Comparison of ENCODE assay signal across 24 cellular contexts in the genomic region with DNA sequence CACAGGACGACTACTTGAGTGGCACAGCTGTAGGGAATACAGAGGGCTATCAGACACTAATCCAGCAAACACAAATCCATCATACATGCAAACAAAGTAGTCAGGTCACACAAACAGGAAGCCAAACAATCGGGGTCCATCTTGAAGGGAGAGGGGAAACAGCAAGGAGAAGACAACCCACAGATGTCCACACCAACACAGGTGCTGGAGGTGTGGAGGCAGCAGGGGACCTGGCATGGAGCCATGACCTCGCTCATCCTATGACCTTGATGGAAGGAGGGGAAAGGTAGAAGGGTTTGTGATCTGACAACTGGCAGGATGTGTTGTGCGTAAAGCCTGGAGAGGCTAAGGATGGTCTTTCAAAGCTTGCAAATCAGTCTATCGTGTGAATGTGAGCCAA. TPM values are rescaled to one million over a fixed set of nuclear protein-coding genes. Genes with fewer than 3 reads are reported as not detected.
DNase-seq lines count a peak whose midpoint lies in the region; ATAC-seq, FAIRE-seq and TF ChIP-seq lines count a peak whose summit lies in the region.
"Had no signal": no experiment of that assay in that cellular context is flagged by ENCODE, and none has a peak within 500 bp of the region (broad histone marks: within the 10 kb centered on the region; RNA-seq: fewer than 3 reads in every experiment).

No MANE protein-coding gene starts in this region.

- peak overlapping the region in 4 of 7 donors; percentile 2 to 75 (median 42) for H3K27ac Mint-ChIP-seq in CD4-positive, alpha-beta memory T cell
- peak overlapping the region; percentile 88 for H3K27ac Mint-ChIP-seq in memory B cell
- H3K27ac Mint-ChIP-seq: activated CD4-positive, alpha-beta memory T cell treated with anti-CD3 and anti-CD28 coated beads for 36 hours had no signal

- H3K4me1 ChIP-seq in CD4-positive, alpha-beta memory T cell (ENCODE audit: insufficient read depth, low read length): peaks cover 38% of the 10 kb centered on the region
- H3K4me1 ChIP-seq: foreskin keratinocyte had no signal

- no peak for DNase-seq in CD4-positive, alpha-beta memory T cell
- DNase-seq in GM12892 (ENCODE audit: insufficient read length): no peak
- DNase-seq in NCI-H748 (lab: John Stamatoyannopoulos, UW; ENCODE audit: unreplicated experiment): peak; percentile 84
- DNase-seq in memory B cell (ENCODE audit: low spot score in 2 of 2): no peak
- no peak for DNase-seq in GM19238 (ENCODE audit: insufficient read length, low spot score)
- DNase-seq in NCI-H128 (lab: John Stamatoyannopoulos, UW; ENCODE audit: unreplicated experiment): no peak
- DNase-seq: activated CD4-positive, alpha-beta memory T cell treated with anti-CD3 and anti-CD28 coated beads for 36 hours; activated naive CD4-positive, alpha-beta T cell; activated T-cell treated with anti-CD3 and anti-CD28 coated beads for 4 hours; caudate nucleus; foreskin keratinocyte; GF-D8; hypothalamus; NCI-H1694; NCI-H226; Right ventricle myocardium superior; T-helper 1 cell; WERI-Rb-1 had no signal

- no peak for TF ChIP-seq POLR2A in GM12892 (IDR thresholded peaks at IDR 0.05; ENCODE audit: low read depth, low read length)

- no peak for ATAC-seq in memory B cell (ENCODE audit: low read depth)
- ATAC-seq in HG02798 (IDR thresholded peaks at IDR 0.05; ENCODE audit: poor library complexity, unreplicated experiment): no peak
- ATAC-seq: foreskin keratinocyte had no signal

- intact Hi-C loops in CD4-positive, alpha-beta memory T cell (cut with micrococcal nuclease): no loop called here

- H3K4me1 Mint-ChIP-seq in CD4-positive, alpha-beta memory T cell: peaks cover 21 to 31% (median 24%) of the 10 kb centered on the region in 4 donors
- peaks cover 25% of the 10 kb centered on the region for H3K4me1 Mint-ChIP-seq in memory B cell

- no peak overlapping the region for H3K4me3 ChIP-seq in CD4-positive, alpha-beta memory T cell (ENCODE audit: low read length in 2 of 2)
- H3K4me3 ChIP-seq: lung had no signal

- CTCF ChIA-PET in CD4-positive, alpha-beta memory T cell (lab: Charles Lee; ENCODE audit: partially characterized antibody): interaction anchor here (1.2 to 7.9 kb wide), 3 partner anchors 7 to 52 kb away, joined by 3 to 84 read pairs (median 3); a partner anchor contains a TSS

- no peak overlapping the region for H3K27ac ChIP-seq in CD4-positive, alpha-beta memory T cell (ENCODE audit: low read depth, low read length)
- H3K27ac ChIP-seq: epithelial cell of prostate, foreskin keratinocyte, WERI-Rb-1 had no signal

- no peaks in the 10 kb centered on the region for H3K9me3 ChIP-seq in CD4-positive, alpha-beta memory T cell (ENCODE audit: control insufficient read depth in 1 of 2, low read length in 2 of 2)

- peaks cover 19 to 34% of the 10 kb centered on the region in 2 donors for H3K36me3 Mint-ChIP-seq in CD4-positive, alpha-beta memory T cell
- H3K36me3 Mint-ChIP-seq in memory B cell: peaks cover 13% of the 10 kb centered on the region

- no peaks in the 10 kb centered on the region for H3K27me3 Mint-ChIP-seq in CD4-positive, alpha-beta memory T cell
- H3K27me3 Mint-ChIP-seq in memory B cell: no peaks in the 10 kb centered on the region
- H3K27me3 Mint-ChIP-seq: activated CD4-positive, alpha-beta memory T cell treated with anti-CD3 and anti-CD28 coated beads for 36 hours had no signal

- peak overlapping the region in 1 of 8 donors; percentile 74 for H3K4me3 Mint-ChIP-seq in CD4-positive, alpha-beta memory T cell
- no peak overlapping the region for H3K4me3 Mint-ChIP-seq in memory B cell
- H3K4me3 Mint-ChIP-seq: activated CD4-positive, alpha-beta memory T cell treated with anti-CD3 and anti-CD28 coated beads for 36 hours had no signal

- POLR2A ChIA-PET in CD4-positive, alpha-beta memory T cell (lab: Charles Lee; ENCODE audit: partially characterized antibody): interaction anchor here (1.3 to 7.4 kb wide), 5 partner anchors 27 to 243 kb away, joined by 3 to 82 read pairs (median 5); a partner anchor contains a TSS

- H3K36me3 ChIP-seq in CD4-positive, alpha-beta memory T cell (ENCODE audit: insufficient read depth, low read length): no peaks in the 10 kb centered on the region
- H3K36me3 ChIP-seq: WERI-Rb-1 had no signal

- no peaks in the 10 kb centered on the region for H3K27me3 ChIP-seq in CD4-positive, alpha-beta memory T cell (ENCODE audit: insufficient read depth, low read length)
- H3K27me3 ChIP-seq: foreskin keratinocyte had no signal

- FAIRE-seq in GM12892 (lab: Jason Lieb, UNC): peak; percentile 38
- FAIRE-seq: keratinocyte had no signal

- no peaks in the 10 kb centered on the region for H3K9me3 Mint-ChIP-seq in CD4-positive, alpha-beta memory T cell
- no peaks in the 10 kb centered on the region for H3K9me3 Mint-ChIP-seq in memory B cell
- H3K9me3 Mint-ChIP-seq: activated CD4-positive, alpha-beta memory T cell treated with anti-CD3 and anti-CD28 coated beads for 36 hours had no signal

RNA-seq across cellular contexts. Expression of a gene that starts 39.9 kb away (rescaled TPM):
- total RNA-seq in CD4-positive, alpha-beta memory T cell: under 1 TPM; 0.30 to 0.38 TPM
- polyA plus RNA-seq in CD4-positive, alpha-beta memory T cell: under 1 TPM in 1 of 2 donors, not detected in 1; 0.09 TPM
- polyA plus RNA-seq in GM12892 (2012; ENCODE audit: missing spikeins): not detected
- total RNA-seq: foreskin keratinocyte had no signal

RNA-seq across cellular contexts. Expression of a gene that starts 54.4 kb away (rescaled TPM):
- total RNA-seq in CD4-positive, alpha-beta memory T cell: not detected
- not detected for polyA plus RNA-seq in CD4-positive, alpha-beta memory T cell
- polyA plus RNA-seq in GM12892 (2012; ENCODE audit: missing spikeins): not detected
- total RNA-seq: activated CD4-positive, alpha-beta memory T cell treated with anti-CD3 and anti-CD28 coated beads for 36 hours; foreskin keratinocyte; lung; omental fat pad; Right ventricle myocardium superior; temporal lobe had no signal
- polyA plus RNA-seq: foreskin keratinocyte, keratinocyte, lung had no signal
